In the genomic region with DNA sequence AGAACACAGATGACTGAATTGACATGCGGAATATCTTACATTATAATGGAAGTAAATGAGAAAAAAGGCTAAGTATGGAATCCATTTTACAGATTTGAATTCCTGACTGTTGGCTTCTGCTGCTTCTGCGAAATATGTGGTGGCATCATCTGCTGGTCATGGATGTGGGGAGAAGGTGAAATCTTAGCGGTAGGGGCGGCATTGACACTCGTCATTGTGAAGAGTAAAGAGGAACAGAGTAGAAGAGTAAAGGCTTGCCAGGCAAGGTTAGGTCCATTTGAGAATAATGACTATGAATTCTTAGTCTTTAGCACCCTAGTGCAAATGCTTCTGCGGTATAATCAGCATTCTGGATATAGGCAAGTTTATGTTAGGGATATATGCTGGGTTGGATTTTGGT, we compare ENCODE assay signal across 32 cellular contexts.
"Had no signal": no experiment of that assay in that cellular context is flagged by ENCODE, and none has a peak within 500 bp of the region (broad histone marks: within the 10 kb centered on the region; RNA-seq: fewer than 3 reads in every experiment).

No MANE protein-coding gene starts in this region.

- H3K4me3 ChIP-seq: ascending aorta, cardiac muscle cell, colonic mucosa, dorsolateral prefrontal cortex, gastroesophageal sphincter, hepatocyte, left ventricle myocardium inferior, lung, ovary, prostate gland, skin epidermis, stomach, thyroid gland had no signal

- H3K36me3 ChIP-seq: colonic mucosa, ovary, prostate gland had no signal

- H3K4me1 Mint-ChIP-seq: brain, nephron progenitor cell had no signal

- DNase-seq: activated CD4-positive, alpha-beta T cell treated with anti-CD3 and anti-CD28 coated beads for 4 hours; activated CD4-positive, alpha-beta T cell treated with anti-CD3 and anti-CD28 coated beads, Interleukin-2, amount 50 U/mL, for 4 hours; activated CD8-positive, alpha-beta memory T cell treated with anti-CD3 and anti-CD28 coated beads for 24 hours; activated CD8-positive, alpha-beta memory T cell treated with anti-CD3 and anti-CD28 coated beads, Interleukin-2, amount 50 U/mL, for 4 hours; activated gamma-delta T cell; activated naive CD4-positive, alpha-beta T cell treated with anti-CD3 and anti-CD28 coated beads, Interleukin-2, amount 10 ng/mL, durations not matched to agents 7 days and 5 days; activated naive CD8-positive, alpha-beta T cell treated with anti-CD3 and anti-CD28 coated beads, Interleukin-2, amount 10 ng/mL, durations not matched to agents 7 days and 5 days; activated T-cell treated with anti-CD3 and anti-CD28 coated beads, Interleukin-2, amount 50 U/mL, for 24 hours; cerebellar nuclear complex; colonic mucosa; dorsolateral prefrontal cortex; effector memory CD4-positive, alpha-beta T cell; islet precursor cell; left ventricle myocardium inferior; nephron progenitor cell; ovary; retina; stimulated activated CD4-positive, alpha-beta T cell treated with anti-CD3 and anti-CD28 coated beads, Interleukin-12 subunit alpha, Interleukin-12 subunit beta, amount 100 ng/mL, for 4 hours; stimulated activated CD4-positive, alpha-beta T cell treated with anti-CD3 and anti-CD28 coated beads, Interleukin-4, amount 100 ng/mL, for 1 hour; stomach; T-helper 9 cell; thyroid gland had no signal

- H3K9me3 Mint-ChIP-seq: activated naive CD4-positive, alpha-beta T cell treated with anti-CD3 and anti-CD28 coated beads, Interleukin-2, amount 10 ng/mL, durations not matched to agents 7 days and 5 days; activated naive CD8-positive, alpha-beta T cell treated with anti-CD3 and anti-CD28 coated beads, Interleukin-2, amount 10 ng/mL, durations not matched to agents 7 days and 5 days; activated T-cell treated with anti-CD3 and anti-CD28 coated beads, Interleukin-2, amount 50 U/mL, for 24 hours; brain; nephron progenitor cell had no signal

- H3K4me2 ChIP-seq: hepatocyte had no signal

- ATAC-seq: gastroesophageal sphincter, sciatic nerve had no signal

- H3K4me1 ChIP-seq: gastroesophageal sphincter, left ventricle myocardium inferior, prostate gland, thyroid gland had no signal

- H3K9me3 ChIP-seq: ascending aorta, colonic mucosa, gastroesophageal sphincter, left ventricle myocardium inferior, ovary, prostate gland, stomach, thyroid gland had no signal

- H2AFZ ChIP-seq: hepatocyte had no signal

- H3K4me3 Mint-ChIP-seq: activated naive CD4-positive, alpha-beta T cell treated with anti-CD3 and anti-CD28 coated beads, Interleukin-2, amount 10 ng/mL, durations not matched to agents 7 days and 5 days; activated naive CD8-positive, alpha-beta T cell treated with anti-CD3 and anti-CD28 coated beads, Interleukin-2, amount 10 ng/mL, durations not matched to agents 7 days and 5 days; activated T-cell treated with anti-CD3 and anti-CD28 coated beads, Interleukin-2, amount 50 U/mL, for 24 hours; brain; nephron progenitor cell had no signal

- H3K27ac ChIP-seq: ascending aorta, cardiac muscle cell, colonic mucosa, dorsolateral prefrontal cortex, gastroesophageal sphincter, hepatocyte, left ventricle myocardium inferior, ovary, prostate gland, skin epidermis, stomach, thyroid gland, VCaP had no signal

- H3K27ac Mint-ChIP-seq: activated naive CD4-positive, alpha-beta T cell treated with anti-CD3 and anti-CD28 coated beads, Interleukin-2, amount 10 ng/mL, durations not matched to agents 7 days and 5 days; activated naive CD8-positive, alpha-beta T cell treated with anti-CD3 and anti-CD28 coated beads, Interleukin-2, amount 10 ng/mL, durations not matched to agents 7 days and 5 days; activated T-cell treated with anti-CD3 and anti-CD28 coated beads, Interleukin-2, amount 50 U/mL, for 24 hours; brain; nephron progenitor cell had no signal

- H3K27me3 Mint-ChIP-seq: activated naive CD4-positive, alpha-beta T cell treated with anti-CD3 and anti-CD28 coated beads, Interleukin-2, amount 10 ng/mL, durations not matched to agents 7 days and 5 days; activated naive CD8-positive, alpha-beta T cell treated with anti-CD3 and anti-CD28 coated beads, Interleukin-2, amount 10 ng/mL, durations not matched to agents 7 days and 5 days; activated T-cell treated with anti-CD3 and anti-CD28 coated beads, Interleukin-2, amount 50 U/mL, for 24 hours; brain had no signal
